In genomic region chr12:47819544-47819901, GRCh38 we compare ENCODE assay signal across 1 cellular context.
TF ChIP-seq lines count a peak whose summit lies in the region.

No MANE protein-coding gene starts in this region.

TF ChIP-seq in K562, 482 proteins besides CTCF, POLR2A, EP300 and RAD21 (continued from another document):
- TF ChIP-seq ZBTB11 (CRISPR knock-in tag; IDR thresholded peaks at IDR 0.05) (peak in 1 of 3 experiments; percentile 72; a peak in 1 of 6 replicates), ZNF644 (tag; IDR thresholded peaks at IDR 0.05; ENCODE audit: low read depth) (0 out of 2 replicates have a peak, but pooled peaks have one; percentile 23), NR2C2 (CRISPR knock-in tag; IDR thresholded peaks at IDR 0.05) (no peak), NR2C2 (tag; IDR thresholded peaks at IDR 0.05) (peak; percentile 76), ZBED1 (IDR thresholded peaks at IDR 0.05) (no peak), SAFB (IDR thresholded peaks at IDR 0.05; ENCODE audit: borderline replicate concordance, low read depth, low read length) (no peak), ZNF766 (CRISPR knock-in tag; conservative IDR thresholded peaks at IDR 0.05) (0 out of 2 replicates have a peak, but pooled peaks have one; percentile 0), BCL6 (CRISPR knock-in tag; IDR thresholded peaks at IDR 0.05) (no peak), SNRNP70 (optimal IDR thresholded peaks at IDR 0.05; ENCODE audit: low read depth, low read length) (no peak), ATF3 (IDR thresholded peaks at IDR 0.05) (no peak), ATF3 (CRISPR knock-in tag; conservative IDR thresholded peaks at IDR 0.05) (no peak), GABPA (tag; conservative IDR thresholded peaks at IDR 0.05; ENCODE audit: low read depth) (peak; percentile 55), SMAD4 (CRISPR knock-in tag; conservative IDR thresholded peaks at IDR 0.05) (no peak), ETV5 (CRISPR knock-in tag; IDR thresholded peaks at IDR 0.05; ENCODE audit: low read depth) (no peak), LEF1 (IDR thresholded peaks at IDR 0.05) (no peak), ZNF3 (CRISPR knock-in tag; IDR thresholded peaks at IDR 0.05) (no peak), NFXL1 (CRISPR knock-in tag; IDR thresholded peaks at IDR 0.05) (no peak)
